In genomic region chr5:38317887-38318286, GRCh38 we compare ENCODE assay signal across 21 cellular contexts. TPM values are rescaled to one million over a fixed set of nuclear protein-coding genes. Genes with fewer than 3 reads are reported as not detected.
"Had no signal": no experiment of that assay in that cellular context is flagged by ENCODE, and none has a peak within 500 bp of the region (broad histone marks: within the 10 kb centered on the region; RNA-seq: fewer than 3 reads in every experiment).

No MANE protein-coding gene starts in this region.

- H3K9me3 Mint-ChIP-seq: natural killer cell treated with Interleukin-12 subunit alpha and Interleukin-12 subunit beta and Interleukin-15 and Interleukin-18, amount 100 ng/mL, for 72 hours; type B pancreatic cell had no signal

- ATAC-seq: heart left ventricle; left lung; lower lobe of right lung; natural killer cell treated with Interleukin-12 subunit alpha and Interleukin-12 subunit beta and Interleukin-15 and Interleukin-18, amount 100 ng/mL, for 72 hours; stimulated activated naive CD8-positive, alpha-beta T cell treated with anti-CD3 and anti-CD28 coated beads, Interleukin-15, Interleukin-2, amounts not matched to agents 100 U/mL and 50 U/mL, for 24 hours had no signal

- FAIRE-seq: small intestine, urothelium cell line had no signal

- H3K27me3 Mint-ChIP-seq: memory B cell; natural killer cell treated with Interleukin-12 subunit alpha and Interleukin-12 subunit beta and Interleukin-15 and Interleukin-18, amount 100 ng/mL, for 72 hours; type B pancreatic cell had no signal

- H3K27ac ChIP-seq: coronary artery, left lung, lower lobe of right lung, neural progenitor cell, ovary, right atrium auricular region, suprapubic skin, thyroid gland had no signal

- H3K4me2 ChIP-seq: neural progenitor cell had no signal

- H3K4me1 Mint-ChIP-seq: memory B cell, neural progenitor cell had no signal

- H3K36me3 Mint-ChIP-seq: memory B cell; natural killer cell treated with Interleukin-12 subunit alpha and Interleukin-12 subunit beta and Interleukin-15 and Interleukin-18, amount 100 ng/mL, for 72 hours; neural progenitor cell; type B pancreatic cell had no signal

- DNase-seq: effector CD4-positive, alpha-beta T cell; heart left ventricle; hippocampal formation; islet precursor cell; left lung; lower lobe of right lung; midbrain; nucleus accumbens; ovary; small intestine; stimulated activated CD4-positive, alpha-beta T cell treated with anti-CD3 and anti-CD28 coated beads, Interleukin-12 subunit alpha, Interleukin-12 subunit beta, amount 100 ng/mL, for 4 hours; stimulated activated naive CD8-positive, alpha-beta T cell treated with anti-CD3 and anti-CD28 coated beads, Interleukin-15, Interleukin-2, amounts not matched to agents 100 U/mL and 50 U/mL, for 24 hours; thyroid gland had no signal

- H3K27ac Mint-ChIP-seq: memory B cell; natural killer cell treated with Interleukin-12 subunit alpha and Interleukin-12 subunit beta and Interleukin-15 and Interleukin-18, amount 100 ng/mL, for 72 hours; neural progenitor cell; type B pancreatic cell had no signal

- H3K4me3 ChIP-seq: coronary artery, heart left ventricle, left lung, lower lobe of right lung, neural progenitor cell, ovary, right atrium auricular region, suprapubic skin, thyroid gland had no signal

- H3K4me3 Mint-ChIP-seq: memory B cell; natural killer cell treated with Interleukin-12 subunit alpha and Interleukin-12 subunit beta and Interleukin-15 and Interleukin-18, amount 100 ng/mL, for 72 hours; neural progenitor cell; type B pancreatic cell had no signal

- H3K4me1 ChIP-seq: left lung, lower lobe of right lung, neural progenitor cell, right atrium auricular region, suprapubic skin, thyroid gland had no signal

- H3K9me3 ChIP-seq: heart left ventricle, left lung, lower lobe of right lung, ovary, right atrium auricular region, suprapubic skin, thyroid gland had no signal

RNA-seq across cellular contexts. Expression of gene EGFLAM, which starts 59.5 kb away (rescaled TPM):
- total RNA-seq: natural killer cell treated with Interleukin-12 subunit alpha and Interleukin-12 subunit beta and Interleukin-15 and Interleukin-18, amount 100 ng/mL, for 72 hours had no signal
